22 cellular contexts compared by ENCODE assay signal in genomic region chr7:99595111-99595745, GRCh38. TPM values are rescaled to one million over a fixed set of nuclear protein-coding genes. Genes with fewer than 3 reads are reported as not detected.
"Had no signal": no experiment of that assay in that cellular context is flagged by ENCODE, and none has a peak within 500 bp of the region (broad histone marks: within the 10 kb centered on the region; RNA-seq: fewer than 3 reads in every experiment).

No MANE protein-coding gene starts in this region.

- H3K4me3 ChIP-seq: dorsolateral prefrontal cortex, hepatocyte, left lung, skin epidermis, suprapubic skin had no signal

- DNase-seq: activated CD4-positive, alpha-beta T cell treated with anti-CD3 and anti-CD28 coated beads, Interleukin-2, amount 50 U/mL, for 48 hours; activated CD8-positive, alpha-beta memory T cell treated with anti-CD3 and anti-CD28 coated beads, Interleukin-2, amount 50 U/mL, for 4 hours; activated naive CD4-positive, alpha-beta T cell treated with anti-CD3 and anti-CD28 coated beads for 36 hours; amniotic stem cell; dorsolateral prefrontal cortex; endodermal cell; erythroblast; left lung; mammary epithelial cell; naive thymus-derived CD8-positive, alpha-beta T cell; nucleus accumbens; stimulated activated CD4-positive, alpha-beta T cell treated with anti-CD3 and anti-CD28 coated beads, Interleukin-15, amount 100 ng/mL, for 24 hours; stimulated activated CD4-positive, alpha-beta T cell treated with anti-CD3 and anti-CD28 coated beads, Interleukin-4, amount 100 ng/mL, for 1 hour; stimulated activated naive CD4-positive, alpha-beta T cell treated with Interleukin-2 at 50 U/mL for 16 hours; T-helper 9 cell; trophoblast cell had no signal

- H3K27me3 Mint-ChIP-seq: naive thymus-derived CD8-positive, alpha-beta T cell had no signal

- H3K36me3 Mint-ChIP-seq: naive thymus-derived CD8-positive, alpha-beta T cell had no signal

- H3K4me2 ChIP-seq: hepatocyte had no signal

- H3K27ac Mint-ChIP-seq: activated naive CD4-positive, alpha-beta T cell treated with anti-CD3 and anti-CD28 coated beads for 36 hours; activated T-helper 2 cell treated with anti-CD3 and anti-CD28 coated beads, Interferon-gamma antibody, Interleukin-2, Interleukin-4, amounts not matched to agents 10 μg/mL and 5 μg/mL and 100 μg/mL, durations not matched to agents 14 hours and 24 hours and 36 hours; endodermal cell; naive thymus-derived CD8-positive, alpha-beta T cell had no signal

- H3K9me3 Mint-ChIP-seq: activated naive CD4-positive, alpha-beta T cell treated with anti-CD3 and anti-CD28 coated beads for 36 hours; activated T-helper 2 cell treated with anti-CD3 and anti-CD28 coated beads, Interferon-gamma antibody, Interleukin-2, Interleukin-4, amounts not matched to agents 10 μg/mL and 5 μg/mL and 100 μg/mL, durations not matched to agents 14 hours and 24 hours and 36 hours; endodermal cell; naive thymus-derived CD8-positive, alpha-beta T cell had no signal

- FAIRE-seq: keratinocyte had no signal

- H3K27ac ChIP-seq: dorsolateral prefrontal cortex, hepatocyte, left lung, skin epidermis, suprapubic skin had no signal

- H3K4me1 ChIP-seq: left lung, suprapubic skin had no signal

- H3K4me1 Mint-ChIP-seq: endodermal cell; naive thymus-derived CD8-positive, alpha-beta T cell had no signal

- ATAC-seq: left lung; naive thymus-derived CD8-positive, alpha-beta T cell had no signal

- H3K4me3 Mint-ChIP-seq: activated naive CD4-positive, alpha-beta T cell treated with anti-CD3 and anti-CD28 coated beads for 36 hours; endodermal cell; naive thymus-derived CD8-positive, alpha-beta T cell had no signal

- H3K9me3 ChIP-seq: left lung, suprapubic skin had no signal

RNA-seq across cellular contexts. Expression of gene TMEM225B, which starts 2.8 kb away (rescaled TPM):
- total RNA-seq: cardiac septum, mammary epithelial cell had no signal
- polyA plus RNA-seq: mammary epithelial cell had no signal
